Comparison of ENCODE assay signal across 12 cellular contexts in the genomic region with DNA sequence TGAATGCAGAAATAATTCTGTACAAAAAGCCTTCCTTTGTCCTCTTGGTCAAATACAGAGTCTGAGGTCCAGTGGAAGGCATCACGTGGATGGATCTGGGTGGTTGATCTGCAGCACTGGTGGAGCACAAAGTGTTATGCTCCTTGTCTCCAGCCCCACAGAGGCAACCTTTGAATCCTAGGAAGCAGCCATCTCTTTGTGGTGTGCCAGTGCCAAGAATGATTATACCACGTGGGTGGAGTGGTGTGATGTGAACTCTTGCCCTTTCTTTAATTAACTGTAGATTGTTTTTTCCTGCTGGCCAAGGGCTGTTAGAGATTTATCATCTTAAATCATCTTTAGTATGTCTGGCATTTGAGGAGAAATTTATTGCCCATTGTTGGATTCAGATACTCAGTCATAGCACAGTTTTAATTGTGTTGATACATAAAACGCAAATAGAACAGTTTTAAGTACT. TPM values are rescaled to one million over a fixed set of nuclear protein-coding genes. Genes with fewer than 3 reads are reported as not detected.
DNase-seq lines count a peak whose midpoint lies in the region; ATAC-seq and TF ChIP-seq lines count a peak whose summit lies in the region.
"Had no signal": no experiment of that assay in that cellular context is flagged by ENCODE, and none has a peak within 500 bp of the region (broad histone marks: within the 10 kb centered on the region; RNA-seq: fewer than 3 reads in every experiment).

No MANE protein-coding gene starts in this region.

- peaks cover 2% of the 10 kb centered on the region for H3K9me3 Mint-ChIP-seq in activated CD8-positive, alpha-beta T cell treated with anti-CD3 and anti-CD28 coated beads for 36 hours
- H3K9me3 Mint-ChIP-seq in activated CD8-positive, alpha-beta T cell treated with anti-CD3 and anti-CD28 coated beads, Interleukin-2, amount 10 ng/mL, durations not matched to agents 7 days and 5 days (ENCODE audit: insufficient read depth): no peaks in the 10 kb centered on the region
- H3K9me3 Mint-ChIP-seq in T-cell: peaks cover 0 to 4% (median 0%) of the 10 kb centered on the region in 3 donors
- no peaks in the 10 kb centered on the region for H3K9me3 Mint-ChIP-seq in activated T-cell treated with anti-CD3 and anti-CD28 coated beads, Interleukin-2, amount 50 U/mL, for 72 hours

- H3K4me1 ChIP-seq in transverse colon: peaks cover 0 to 41% (median 17%) of the 10 kb centered on the region in 4 donors

- ATAC-seq in activated CD8-positive, alpha-beta T cell treated with anti-CD3 and anti-CD28 coated beads for 36 hours: peak; percentile 45
- no peak for ATAC-seq in activated CD8-positive, alpha-beta T cell treated with anti-CD3 and anti-CD28 coated beads, Interleukin-2, amount 10 ng/mL, durations not matched to agents 7 days and 5 days
- ATAC-seq in T-cell (replicated peaks in 1 of 4): no peak
- ATAC-seq in left ventricle myocardium superior: peak; percentile 56
- ATAC-seq in HG03378 (IDR thresholded peaks at IDR 0.05; ENCODE audit: unreplicated experiment): no peak
- ATAC-seq in HG03460 (IDR thresholded peaks at IDR 0.05; ENCODE audit: unreplicated experiment): no peak
- ATAC-seq in activated T-cell treated with anti-CD3 and anti-CD28 coated beads, Interleukin-2, amount 50 U/mL, for 72 hours (replicated peaks in 1 of 2): no peak
- ATAC-seq: naive thymus-derived CD4-positive, alpha-beta T cell had no signal

- H3K36me3 ChIP-seq in transverse colon: no peaks in the 10 kb centered on the region

- peaks cover 31% of the 10 kb centered on the region for H3K4me1 Mint-ChIP-seq in activated CD8-positive, alpha-beta T cell treated with anti-CD3 and anti-CD28 coated beads for 36 hours (ENCODE audit: low read depth)
- H3K4me1 Mint-ChIP-seq in activated CD8-positive, alpha-beta T cell treated with anti-CD3 and anti-CD28 coated beads, Interleukin-2, amount 10 ng/mL, durations not matched to agents 7 days and 5 days (ENCODE audit: low read depth): peaks cover 11% of the 10 kb centered on the region
- peaks cover 34 to 67% (median 49%) of the 10 kb centered on the region in 3 donors for H3K4me1 Mint-ChIP-seq in T-cell
- H3K4me1 Mint-ChIP-seq in activated T-cell treated with anti-CD3 and anti-CD28 coated beads, Interleukin-2, amount 50 U/mL, for 72 hours (ENCODE audit: low read depth): peaks cover 26% of the 10 kb centered on the region

- no peak for TF ChIP-seq EP300 in transverse colon (IDR thresholded peaks at IDR 0.05; ENCODE audit: low read depth)

- H3K4me3 ChIP-seq in transverse colon: no peak overlapping the region
- H3K4me3 ChIP-seq: GM23248 had no signal

- TF ChIP-seq CTCF in activated CD8-positive, alpha-beta T cell treated with anti-CD3 and anti-CD28 coated beads for 36 hours (IDR thresholded peaks at IDR 0.05): no peak
- peak in 1 of 5 experiments; percentile 19 for TF ChIP-seq CTCF in transverse colon (IDR thresholded peaks at IDR 0.05)

- peak overlapping the region; percentile 14 to 40 (median 30) for H3K27ac ChIP-seq in transverse colon
- H3K27ac ChIP-seq: GM23248 had no signal

- TF ChIP-seq POLR2A in transverse colon (IDR thresholded peaks at IDR 0.05): no peak

- no peaks in the 10 kb centered on the region for H3K9me3 ChIP-seq in transverse colon

- no peaks in the 10 kb centered on the region for H3K27me3 Mint-ChIP-seq in activated CD8-positive, alpha-beta T cell treated with anti-CD3 and anti-CD28 coated beads for 36 hours
- no peaks in the 10 kb centered on the region for H3K27me3 Mint-ChIP-seq in activated CD8-positive, alpha-beta T cell treated with anti-CD3 and anti-CD28 coated beads, Interleukin-2, amount 10 ng/mL, durations not matched to agents 7 days and 5 days (ENCODE audit: low read depth)
- H3K27me3 Mint-ChIP-seq in T-cell: no peaks in the 10 kb centered on the region
- H3K27me3 Mint-ChIP-seq in activated T-cell treated with anti-CD3 and anti-CD28 coated beads, Interleukin-2, amount 50 U/mL, for 72 hours (ENCODE audit: low read depth): no peaks in the 10 kb centered on the region
- H3K27me3 Mint-ChIP-seq: naive thymus-derived CD4-positive, alpha-beta T cell had no signal

- CTCF ChIA-PET in activated CD8-positive, alpha-beta T cell treated with anti-CD3 and anti-CD28 coated beads for 36 hours (lab: Charles Lee): no interaction called here
- CTCF ChIA-PET in activated CD8-positive, alpha-beta T cell treated with anti-CD3 and anti-CD28 coated beads, Interleukin-2, amount 10 ng/mL, durations not matched to agents 7 days and 5 days (lab: Charles Lee): no interaction called here
- CTCF ChIA-PET in T-cell (lab: Charles Lee): no interaction called here

- no peak overlapping the region for H3K27ac Mint-ChIP-seq in activated CD8-positive, alpha-beta T cell treated with anti-CD3 and anti-CD28 coated beads for 36 hours
- H3K27ac Mint-ChIP-seq in activated CD8-positive, alpha-beta T cell treated with anti-CD3 and anti-CD28 coated beads, Interleukin-2, amount 10 ng/mL, durations not matched to agents 7 days and 5 days: no peak overlapping the region
- peak overlapping the region; percentile 19 to 44 for H3K27ac Mint-ChIP-seq in T-cell
- H3K27ac Mint-ChIP-seq in activated T-cell treated with anti-CD3 and anti-CD28 coated beads, Interleukin-2, amount 50 U/mL, for 72 hours: no peak overlapping the region
- H3K27ac Mint-ChIP-seq: naive thymus-derived CD4-positive, alpha-beta T cell had no signal

- no peaks in the 10 kb centered on the region for H3K27me3 ChIP-seq in transverse colon

- no peak for DNase-seq in activated CD8-positive, alpha-beta T cell treated with anti-CD3 and anti-CD28 coated beads for 36 hours
- DNase-seq in activated CD8-positive, alpha-beta T cell treated with anti-CD3 and anti-CD28 coated beads, Interleukin-2, amount 10 ng/mL, durations not matched to agents 7 days and 5 days: no peak
- DNase-seq in T-cell: no peak
- no peak for DNase-seq in left ventricle myocardium superior
- DNase-seq in transverse colon: peak; percentile 59
- DNase-seq in activated T-cell treated with anti-CD3 and anti-CD28 coated beads, Interleukin-2, amount 50 U/mL, for 72 hours: no peak
- DNase-seq: foreskin fibroblast; GM23248; naive thymus-derived CD4-positive, alpha-beta T cell; stimulated activated CD4-positive, alpha-beta T cell treated with anti-CD3 and anti-CD28 coated beads, Interleukin-4, amount 100 ng/mL, for 24 hours had no signal

- intact Hi-C loops in activated CD8-positive, alpha-beta T cell treated with anti-CD3 and anti-CD28 coated beads for 36 hours (cut with micrococcal nuclease): no loop called here
- intact Hi-C loops in left ventricle myocardium superior (cut with micrococcal nuclease) (no loop called here), transverse colon (cut with DNase I; ENCODE audit: low total_unique reads) (no loop called here)

- WGBS in transverse colon (ENCODE audit: low coverage in 1 of 2), 2 donors: 36 to 39% methylated on average over 1 to 3 of the region's 3 CpGs

- POLR2A ChIA-PET in activated CD8-positive, alpha-beta T cell treated with anti-CD3 and anti-CD28 coated beads for 36 hours (lab: Charles Lee): no interaction called here
- POLR2A ChIA-PET in activated CD8-positive, alpha-beta T cell treated with anti-CD3 and anti-CD28 coated beads, Interleukin-2, amount 10 ng/mL, durations not matched to agents 7 days and 5 days (lab: Charles Lee): no interaction called here
- POLR2A ChIA-PET in T-cell (lab: Charles Lee): no interaction called here

- in situ Hi-C loops in transverse colon (cut with MboI; ENCODE audit: low pct_ligation_motif_present in 1 of 4, low pct_unique_long_range_greater_than_20kb in 1 of 4, low sequenced_read_pairs in 3 of 4): no loop called here

- peaks cover 40% of the 10 kb centered on the region for H3K36me3 Mint-ChIP-seq in activated CD8-positive, alpha-beta T cell treated with anti-CD3 and anti-CD28 coated beads for 36 hours (ENCODE audit: low read depth)
- peaks cover 33% of the 10 kb centered on the region for H3K36me3 Mint-ChIP-seq in activated CD8-positive, alpha-beta T cell treated with anti-CD3 and anti-CD28 coated beads, Interleukin-2, amount 10 ng/mL, durations not matched to agents 7 days and 5 days (ENCODE audit: low read depth)
- H3K36me3 Mint-ChIP-seq in T-cell: peaks cover 30% of the 10 kb centered on the region
- H3K36me3 Mint-ChIP-seq in activated T-cell treated with anti-CD3 and anti-CD28 coated beads, Interleukin-2, amount 50 U/mL, for 72 hours (ENCODE audit: insufficient read depth in 2 of 2): peaks cover 7 to 17% of the 10 kb centered on the region in 2 donors

- H3K4me3 Mint-ChIP-seq in activated CD8-positive, alpha-beta T cell treated with anti-CD3 and anti-CD28 coated beads for 36 hours: no peak overlapping the region
- H3K4me3 Mint-ChIP-seq in activated CD8-positive, alpha-beta T cell treated with anti-CD3 and anti-CD28 coated beads, Interleukin-2, amount 10 ng/mL, durations not matched to agents 7 days and 5 days: no peak overlapping the region
- no peak overlapping the region for H3K4me3 Mint-ChIP-seq in T-cell
- H3K4me3 Mint-ChIP-seq in activated T-cell treated with anti-CD3 and anti-CD28 coated beads, Interleukin-2, amount 50 U/mL, for 72 hours: no peak overlapping the region
- H3K4me3 Mint-ChIP-seq: naive thymus-derived CD4-positive, alpha-beta T cell had no signal

RNA-seq across cellular contexts. Expression of gene NCOA7, which starts 31.1 kb away (rescaled TPM):
- total RNA-seq in activated CD8-positive, alpha-beta T cell treated with anti-CD3 and anti-CD28 coated beads for 36 hours: 10 to 100 TPM; 43.4 to 44.9 TPM
- 10 to 100 TPM; 27.8 to 31.7 TPM for total RNA-seq in activated CD8-positive, alpha-beta T cell treated with anti-CD3 and anti-CD28 coated beads, Interleukin-2, amount 10 ng/mL, durations not matched to agents 7 days and 5 days
- 10 to 100 TPM; 40.3 to 51.6 (median 46.4) TPM for total RNA-seq in T-cell
- 10.2 TPM for total RNA-seq in left ventricle myocardium superior
- total RNA-seq in transverse colon: 10 to 100 TPM; 16.7 to 28.3 (median 21.2) TPM
- total RNA-seq in activated T-cell treated with anti-CD3 and anti-CD28 coated beads, Interleukin-2, amount 50 U/mL, for 72 hours: 10 to 100 TPM; 59.6 to 69.1 TPM

Comparison
In these comparisons a context has a peak if more than half of its experiments do, and no peak if none do; other contexts are left out.
1. ATAC-seq: peak in activated CD8-positive, alpha-beta T cell treated with anti-CD3 and anti-CD28 coated beads for 36 hours (single experiment) and left ventricle myocardium superior (single experiment); none in activated CD8-positive, alpha-beta T cell treated with anti-CD3 and anti-CD28 coated beads, Interleukin-2, amount 10 ng/mL, durations not matched to agents 7 days and 5 days (single experiment), T-cell (0 of 4), HG03378 (single experiment), HG03460 (single experiment) and activated T-cell treated with anti-CD3 and anti-CD28 coated beads, Interleukin-2, amount 50 U/mL, for 72 hours (0 of 2).
2. H3K27ac Mint-ChIP-seq: peak in T-cell (2 of 2); none in activated CD8-positive, alpha-beta T cell treated with anti-CD3 and anti-CD28 coated beads for 36 hours (single experiment), activated CD8-positive, alpha-beta T cell treated with anti-CD3 and anti-CD28 coated beads, Interleukin-2, amount 10 ng/mL, durations not matched to agents 7 days and 5 days (single experiment) and activated T-cell treated with anti-CD3 and anti-CD28 coated beads, Interleukin-2, amount 50 U/mL, for 72 hours (single experiment).